Comparison of ENCODE assay signal across 8 cellular contexts in the genomic region with DNA sequence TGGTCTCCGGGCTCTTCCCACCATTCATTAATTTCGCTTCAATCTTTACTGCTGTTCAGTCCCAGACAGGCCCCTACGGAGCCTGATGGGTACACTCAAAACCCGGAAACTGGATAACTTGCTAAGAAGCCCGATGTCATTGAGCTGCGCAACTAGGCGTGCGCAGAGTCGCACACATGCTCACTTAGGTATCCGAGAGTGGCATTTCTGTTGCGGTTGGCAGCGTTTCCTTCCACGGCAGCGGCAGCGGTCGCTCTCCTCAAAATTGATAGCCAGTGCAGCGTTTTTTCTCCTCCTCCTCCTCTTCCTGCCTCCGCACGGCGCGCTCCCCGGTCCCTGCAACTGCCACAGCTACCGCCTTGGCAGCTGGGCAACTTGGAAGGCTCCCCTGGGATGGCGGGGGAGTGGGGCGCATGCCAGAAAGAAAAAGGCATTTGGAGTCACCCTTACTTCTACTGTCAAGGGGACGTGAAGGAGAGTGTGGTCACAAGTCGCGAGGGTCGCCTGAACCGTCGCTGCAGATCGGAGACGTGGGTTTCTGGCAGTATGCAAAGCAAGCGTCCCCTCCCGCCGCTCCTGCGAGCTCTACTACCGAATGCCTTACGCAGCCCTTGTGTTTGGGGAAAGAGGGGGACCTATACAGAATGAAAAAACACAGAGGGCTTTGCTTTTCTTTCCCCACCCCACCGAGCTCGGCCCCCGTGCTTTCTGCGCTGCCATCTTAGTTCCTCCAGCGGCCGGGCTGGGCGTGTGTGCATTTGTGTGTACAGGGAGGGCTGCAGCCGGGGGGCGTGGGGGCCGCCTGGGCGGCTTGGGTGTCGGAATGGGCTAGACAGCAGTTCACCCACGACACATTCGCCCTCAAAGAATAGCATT. TPM values are rescaled to one million over a fixed set of nuclear protein-coding genes. Genes with fewer than 3 reads are reported as not detected.
DNase-seq lines count a peak whose midpoint lies in the region; ATAC-seq and TF ChIP-seq lines count a peak whose summit lies in the region.

No MANE protein-coding gene starts in this region.

- under 1% methylated on average over 41 of the region's 53 CpGs for WGBS in SK-N-SH (ENCODE audit: low lambda C conversion rate)

- H3K9me2 ChIP-seq in SK-N-SH: no peaks in the 10 kb centered on the region

- ATAC-seq in HG02610 (IDR thresholded peaks at IDR 0.05; ENCODE audit: unreplicated experiment) (peak; percentile 61), thoracic aorta (ENCODE audit: insufficient number of reproducible peaks, low FRiP score, low read depth) (peak; percentile 76)
- peak; percentile 68 to 73 for ATAC-seq in activated naive CD4-positive, alpha-beta T cell treated with anti-CD3 and anti-CD28 coated beads, Interleukin-2, amount 50 U/mL, for 72 hours

- peak; percentile 22 to 30; a peak in 1 of 4 replicates for TF ChIP-seq EP300 in SK-N-SH (IDR thresholded peaks at IDR 0.05; ENCODE audit: borderline replicate concordance in 1 of 2, low read depth in 1 of 2, low read length in 1 of 2)

- H4K20me1 ChIP-seq in SK-N-SH (ENCODE audit: insufficient read depth): peaks cover 6% of the 10 kb centered on the region
- H4K20me1 ChIP-seq in osteoblast (ENCODE audit: insufficient read depth, low read length): peaks cover 18% of the 10 kb centered on the region

- no peaks in the 10 kb centered on the region for H3K36me3 ChIP-seq in SK-N-SH (replicated peaks in 1 of 2; ENCODE audit: control insufficient read depth in 1 of 2, insufficient read depth in 2 of 2, low read length in 1 of 2)
- no peaks in the 10 kb centered on the region for H3K36me3 ChIP-seq in osteoblast (ENCODE audit: insufficient read depth, low read length)
- no peaks in the 10 kb centered on the region for H3K36me3 ChIP-seq in thoracic aorta

- H3K9me3 ChIP-seq in SK-N-SH: no peaks in the 10 kb centered on the region
- H3K9me3 ChIP-seq in osteoblast (ENCODE audit: low read depth, low read length): no peaks in the 10 kb centered on the region
- H3K9me3 ChIP-seq in thoracic aorta: no peaks in the 10 kb centered on the region

- H3K27ac Mint-ChIP-seq in activated naive CD4-positive, alpha-beta T cell treated with anti-CD3 and anti-CD28 coated beads, Interleukin-2, amount 50 U/mL, for 72 hours: peak overlapping the region; percentile 94 to 98

- no peaks in the 10 kb centered on the region for H3K9me3 Mint-ChIP-seq in activated naive CD4-positive, alpha-beta T cell treated with anti-CD3 and anti-CD28 coated beads, Interleukin-2, amount 50 U/mL, for 72 hours

- H3K4me3 ChIP-seq in SK-N-SH (ENCODE audit: low read depth in 2 of 2, low read length in 1 of 2) (peak overlapping the region; percentile 85 to 92), osteoblast (ENCODE audit: insufficient read depth, low read length) (peak overlapping the region; percentile 89), thoracic aorta (peak overlapping the region; percentile 93)

- H3K27me3 ChIP-seq in SK-N-SH (ENCODE audit: insufficient read depth) (no peaks in the 10 kb centered on the region), osteoblast (ENCODE audit: insufficient read depth, low read length) (no peaks in the 10 kb centered on the region), thoracic aorta (replicated peaks; ENCODE audit: insufficient read depth) (no peaks in the 10 kb centered on the region)

- TF ChIP-seq CTCF in GM10248 (IDR thresholded peaks at IDR 0.05; ENCODE audit: control extremely low read depth, extremely low read depth, low read depth, missing control alignments) (no peak), SK-N-SH (IDR thresholded peaks at IDR 0.05) (no peak), osteoblast (IDR thresholded peaks at IDR 0.05; ENCODE audit: extremely low read depth, low read depth, low read length) (no peak), thoracic aorta (IDR thresholded peaks at IDR 0.05) (no peak)

- H3K4me1 ChIP-seq in SK-N-SH (ENCODE audit: control insufficient read depth in 1 of 2, insufficient read depth in 2 of 2, low read depth in 1 of 2, low read length in 1 of 2): peaks cover 13 to 25% of the 10 kb centered on the region in 2 experiments; a peak in 3 of 4 replicates
- peaks cover 22% of the 10 kb centered on the region for H3K4me1 ChIP-seq in osteoblast (ENCODE audit: insufficient read depth, low read length)
- peaks cover 9 to 32% of the 10 kb centered on the region in 2 donors for H3K4me1 ChIP-seq in thoracic aorta (ENCODE audit: control insufficient read depth in 1 of 2, low read depth in 2 of 2)

- H2AFZ ChIP-seq in SK-N-SH (ENCODE audit: low read depth): peak overlapping the region; percentile 90
- H2AFZ ChIP-seq in osteoblast (ENCODE audit: low read length): peak overlapping the region; percentile 98

- POLR2A ChIA-PET in GM10248 (lab: Yijun Ruan, JAX) (interaction anchor here (0.6 kb wide), 1 partner anchor 143 kb away, joined by 4 read pairs; no protein-coding TSS in a partner anchor), SK-N-SH (lab: Yijun Ruan, JAX) (interaction anchor here (0.7 to 1.4 kb wide), 2 partner anchors 149 to 169 kb away, joined by 3 to 8 read pairs; no protein-coding TSS in a partner anchor)

- H3F3A ChIP-seq in SK-N-SH (replicated peaks; ENCODE audit: insufficient read depth): peaks cover 6% of the 10 kb centered on the region

- H3K36me3 Mint-ChIP-seq in activated naive CD4-positive, alpha-beta T cell treated with anti-CD3 and anti-CD28 coated beads, Interleukin-2, amount 50 U/mL, for 72 hours: peaks cover 12 to 19% of the 10 kb centered on the region in 2 donors

- H3K9ac ChIP-seq in SK-N-SH: peak overlapping the region; percentile 57

- intact Hi-C loops in head of caudate nucleus (cut with DNase I): loop anchor here (5.0 to 10.0 kb wide), 3 partner anchors 302 to 413 kb away; partner anchors contain the start of genes FBXL3 and SLAIN1

- H3K4me2 ChIP-seq in SK-N-SH (peak overlapping the region; percentile 77), osteoblast (ENCODE audit: insufficient read depth, low read length) (peak overlapping the region; percentile 84)

- H3K27ac ChIP-seq in SK-N-SH (ENCODE audit: low read depth in 2 of 2, low read length in 1 of 2) (peak overlapping the region; percentile 65 to 98), osteoblast (ENCODE audit: low read depth, low read length) (peak overlapping the region; percentile 46), thoracic aorta (peak overlapping the region; percentile 53 to 81)

- CTCF ChIA-PET in GM10248 (lab: Yijun Ruan, JAX) (interaction anchor here (0.8 to 3.1 kb wide), 13 partner anchors 10 to 424 kb away, joined by 3 to 15 read pairs (median 5); no protein-coding TSS in a partner anchor), SK-N-SH (lab: Yijun Ruan, JAX) (interaction anchor here (0.6 to 5.9 kb wide), 3 partner anchors 149 to 443 kb away, joined by 3 to 44 read pairs (median 8); partner anchors contain the start of gene KCTD12)

- peak; percentile 82 for DNase-seq in GM10248 (ENCODE audit: extremely low spot score)
- peak; percentile 97 for DNase-seq in NCI-H1092 (lab: John Stamatoyannopoulos, UW)
- peak; percentile 78 for DNase-seq in SK-N-SH
- DNase-seq in activated naive CD4-positive, alpha-beta T cell treated with anti-CD3 and anti-CD28 coated beads, Interleukin-2, amount 50 U/mL, for 72 hours (ENCODE audit: low spot score in 2 of 2): peak; percentile 81 to 91
- peak; percentile 78 to 95 (median 89) for DNase-seq in head of caudate nucleus
- DNase-seq in osteoblast (ENCODE audit: insufficient read length, low spot score, missing footprints): peak; percentile 94
- peak; percentile 64 for DNase-seq in thoracic aorta (ENCODE audit: low spot score)

- H3K79me2 ChIP-seq in SK-N-SH (ENCODE audit: insufficient read depth): peaks cover 21% of the 10 kb centered on the region
- peaks cover 22% of the 10 kb centered on the region for H3K79me2 ChIP-seq in osteoblast (ENCODE audit: insufficient read depth, low read length)

- TF ChIP-seq RAD21 in SK-N-SH (IDR thresholded peaks at IDR 0.05; ENCODE audit: low read length): no peak

TF ChIP-seq in SK-N-SH, 30 proteins besides CTCF, POLR2A, EP300 and RAD21 (continues in another document):
- TF ChIP-seq RFX5 (IDR thresholded peaks at IDR 0.05; ENCODE audit: low read length) (peak; percentile 70; the same call in 1 of the 2 replicates), NRF1 (IDR thresholded peaks at IDR 0.05; ENCODE audit: low read depth, low read length) (peak; percentile 96), RCOR1 (IDR thresholded peaks at IDR 0.05; ENCODE audit: low read length) (0 out of 2 replicates have a peak, but pooled peaks have one; percentile 14), POLR2AphosphoS5 (IDR thresholded peaks at IDR 0.05; ENCODE audit: low read depth, low read length) (peak; percentile 73), CHD2 (IDR thresholded peaks at IDR 0.05; ENCODE audit: low read length, partially characterized antibody) (peak; percentile 82), NFIC (IDR thresholded peaks at IDR 0.05; ENCODE audit: borderline replicate concordance) (peak; percentile 64; the same call in 1 of the 2 replicates)

RNA-seq across cellular contexts. Expression of gene MYCBP2, which starts 2.5 kb away (rescaled TPM):
- polyA plus RNA-seq in SK-N-SH (2012; rRNA removed): 18.5 and 19.7 TPM in 2 replicates
- 20.7 and 22.2 TPM in 2 replicates for polyA plus RNA-seq in SK-N-SH (2012; cell fraction: cytosol; rRNA removed)
- polyA plus RNA-seq in SK-N-SH (2012; cell fraction: nucleus; rRNA removed): 16.2 and 33.2 TPM in 2 replicates
- 100 to 1,000 TPM in 1 of 2 donors, 10 to 100 TPM in 1; 80.1 to 105 TPM for total RNA-seq in activated naive CD4-positive, alpha-beta T cell treated with anti-CD3 and anti-CD28 coated beads, Interleukin-2, amount 50 U/mL, for 72 hours
- 140 and 155 TPM in 2 replicates for total RNA-seq in osteoblast
- total RNA-seq in thoracic aorta: 100 to 1,000 TPM; 135 to 139 TPM

Comparison
In these comparisons a context has a peak if more than half of its experiments do, and no peak if none do; other contexts are left out.
1. Peak in every context shown above with its lines: DNase-seq, ATAC-seq, H3K4me3 ChIP-seq and H3K27ac ChIP-seq.